Comparison of ENCODE assay signal across 8 cellular contexts in the genomic region with DNA sequence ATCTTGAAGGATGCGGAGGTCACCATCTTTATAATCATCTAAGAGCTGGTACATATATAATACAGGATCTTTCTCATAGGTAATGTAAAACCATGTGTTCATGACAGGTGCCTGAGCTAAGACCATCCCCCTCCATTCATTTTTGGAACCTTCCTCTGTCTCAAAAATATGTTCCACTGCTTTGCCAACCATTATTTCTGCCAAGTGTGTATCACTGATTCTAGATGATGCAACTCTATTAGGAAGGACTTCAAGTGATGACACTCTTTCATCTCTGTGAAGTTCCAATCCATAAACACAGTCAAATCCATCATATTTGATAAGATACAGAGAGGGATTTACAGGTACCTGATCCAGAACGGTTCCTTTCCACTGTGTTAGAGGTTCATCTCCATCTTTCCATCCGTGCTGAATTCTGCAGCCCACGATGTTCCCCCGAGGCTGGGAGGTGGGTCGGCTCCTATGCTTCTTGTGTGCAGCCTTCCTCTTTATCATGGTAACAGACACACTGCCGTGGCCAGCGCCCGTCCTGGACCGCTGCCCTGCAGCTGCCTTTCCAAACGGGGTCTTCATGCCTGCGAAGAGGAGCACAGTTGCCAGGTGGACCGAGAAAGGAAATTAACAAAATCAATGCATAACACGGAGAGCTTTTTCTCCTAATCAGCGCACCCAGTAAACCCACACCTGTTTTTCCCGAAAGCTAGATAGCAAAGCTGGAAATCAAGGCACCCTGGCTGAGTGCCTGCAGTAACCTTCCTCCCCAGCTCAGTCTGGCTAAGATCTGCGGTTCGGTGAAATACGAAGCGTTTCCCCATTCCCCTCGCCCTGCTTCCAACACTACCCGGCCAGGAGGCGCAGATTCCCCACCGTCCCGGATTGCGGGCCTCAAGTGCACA. TPM values are rescaled to one million over a fixed set of nuclear protein-coding genes. Genes with fewer than 3 reads are reported as not detected.
A peak's percentile ranks its signal among the peaks of the same experiment; 100 is the strongest.
DNase-seq lines count a peak whose midpoint lies in the region; ATAC-seq and TF ChIP-seq lines count a peak whose summit lies in the region.

No MANE protein-coding gene starts in this region.

- H3K9me3 ChIP-seq in HCT116 (ENCODE audit: control insufficient read depth in 1 of 2, insufficient read depth in 1 of 2, low read depth in 1 of 2, low read length in 2 of 2) (no peaks in the 10 kb centered on the region), ascending aorta (no peaks in the 10 kb centered on the region), iPS-20b (ENCODE audit: insufficient read depth, low read depth, low read length) (no peaks in the 10 kb centered on the region)

- H3K4me2 ChIP-seq in HCT116 (ENCODE audit: low read length) = peak overlapping the region; percentile 84

- H3K27ac ChIP-seq in HCT116 (ENCODE audit: low read depth, low read length) = peak overlapping the region; percentile 67
- peak overlapping the region; percentile 28 to 74 for H3K27ac ChIP-seq in ascending aorta
- peak overlapping the region; percentile 70 for H3K27ac ChIP-seq in iPS-20b (ENCODE audit: low read length)

- H3K9me3 Mint-ChIP-seq in stimulated activated effector memory CD8-positive, alpha-beta T cell treated with anti-CD3 and anti-CD28 coated beads, Interleukin-12 subunit alpha, Interleukin-12 subunit beta, amount 100 ng/mL, for 72 hours = no peaks in the 10 kb centered on the region

- RAD21 ChIA-PET in HCT116 (lab: Charles Lee; ENCODE audit: low non-redundant PET in 1 of 2, low total read pairs in 2 of 2, uncharacterized antibody in 2 of 2, unreplicated experiment in 2 of 2) = no interaction called here

- H3K27me3 ChIP-seq in HCT116 (ENCODE audit: insufficient read depth, low read length) (no peaks in the 10 kb centered on the region), ascending aorta (no peaks in the 10 kb centered on the region), iPS-20b (ENCODE audit: insufficient read depth, low read length) (no peaks in the 10 kb centered on the region)

- peak overlapping the region; percentile 81 for H3K4me3 Mint-ChIP-seq in stimulated activated effector memory CD8-positive, alpha-beta T cell treated with anti-CD3 and anti-CD28 coated beads, Interleukin-12 subunit alpha, Interleukin-12 subunit beta, amount 100 ng/mL, for 72 hours

- H3K4me3 ChIP-seq in HCT116 (replicated peaks in 1 of 2; ENCODE audit: low read depth in 1 of 2, low read length in 2 of 2) = peak overlapping the region; percentile 59 to 80
- H3K4me3 ChIP-seq in ascending aorta = peak overlapping the region; percentile 48 to 78
- H3K4me3 ChIP-seq in iPS-20b (ENCODE audit: low read length) = peak overlapping the region; percentile 95

- CTCF ChIA-PET in HCT116 (lab: Charles Lee) = no interaction called here

- no peak for TF ChIP-seq RAD21 in HCT116 (IDR thresholded peaks at IDR 0.05; ENCODE audit: low read depth)

- no peaks in the 10 kb centered on the region for H3K36me3 Mint-ChIP-seq in stimulated activated effector memory CD8-positive, alpha-beta T cell treated with anti-CD3 and anti-CD28 coated beads, Interleukin-12 subunit alpha, Interleukin-12 subunit beta, amount 100 ng/mL, for 72 hours

- H3K36me3 ChIP-seq in HCT116 (ENCODE audit: control insufficient read depth in 1 of 2, insufficient read depth in 2 of 2, low read length in 2 of 2) (peaks cover 2 to 4% of the 10 kb centered on the region in 2 experiments; a peak in 3 of 4 replicates), ascending aorta (no peaks in the 10 kb centered on the region), iPS-20b (ENCODE audit: insufficient read depth, low read depth, low read length) (peaks cover 46% of the 10 kb centered on the region)

- H3K9ac ChIP-seq in HCT116 (ENCODE audit: low read length) (peak overlapping the region; percentile 75), iPS-20b (ENCODE audit: low read depth, low read length) (peak overlapping the region; percentile 94)

- H3K4me1 Mint-ChIP-seq in stimulated activated effector memory CD8-positive, alpha-beta T cell treated with anti-CD3 and anti-CD28 coated beads, Interleukin-12 subunit alpha, Interleukin-12 subunit beta, amount 100 ng/mL, for 72 hours = peaks cover 13% of the 10 kb centered on the region

- POLR2A ChIA-PET in HCT116 (lab: Charles Lee) = interaction anchor here (0.8 kb wide), 1 partner anchor 9 kb away, joined by 3 read pairs; no protein-coding TSS in a partner anchor

- H3K4me1 ChIP-seq in HCT116 (ENCODE audit: control insufficient read depth in 1 of 2, insufficient read depth in 2 of 2, low read length in 2 of 2) (peaks cover 0 to 16% of the 10 kb centered on the region in 2 experiments; a peak in 3 of 4 replicates), ascending aorta (no peaks in the 10 kb centered on the region), iPS-20b (ENCODE audit: insufficient read depth, low read length) (peaks cover 4% of the 10 kb centered on the region; the same call in 1 of the 2 replicates)

- intact Hi-C loops in HCT116 (cut with micrococcal nuclease) (loop anchor here (2.0 to 5.0 kb wide), 2 partner anchors 48 to 128 kb away; a partner anchor contains a TSS), ascending aorta (cut with DNase I) (loop anchor here (10.0 kb wide), 2 partner anchors 120 to 600 kb away; a partner anchor contains a TSS)

- no peaks in the 10 kb centered on the region for H4K20me1 ChIP-seq in HCT116 (ENCODE audit: insufficient read depth)

- H3K9me2 ChIP-seq in HCT116 (ENCODE audit: insufficient read depth) = no peaks in the 10 kb centered on the region

- TSS peak; percentile 54 for BruUV-seq in HCT116 (replicated peaks; lab: Mats Ljungman, UMichigan)

- no peak overlapping the region for H2AFZ ChIP-seq in HCT116 (ENCODE audit: low read depth, low read length, poor library complexity, severe bottlenecking)

- DNase-seq in AG08396 (ENCODE audit: low spot score) (peak; percentile 8), HCT116 (ENCODE audit: low read depth, low spot score) (no peak), ascending aorta (ENCODE audit: low spot score in 2 of 2) (no peak), GM19240 (ENCODE audit: insufficient read length, low spot score) (no peak), hippocampal formation (lab: John Stamatoyannopoulos, UW) (no peak), RKO (ENCODE audit: low spot score) (no peak)
- no peak for DNase-seq in stimulated activated effector memory CD8-positive, alpha-beta T cell treated with anti-CD3 and anti-CD28 coated beads, Interleukin-12 subunit alpha, Interleukin-12 subunit beta, amount 100 ng/mL, for 72 hours (ENCODE audit: low spot score in 2 of 2)

- peaks cover 12% of the 10 kb centered on the region; the same call in 1 of the 2 replicates for H3K79me2 ChIP-seq in HCT116 (ENCODE audit: insufficient read depth, low read length)

- TF ChIP-seq POLR2A in HCT116 (IDR thresholded peaks at IDR 0.05; ENCODE audit: borderline replicate concordance, extremely low read depth, insufficient read depth, insufficient read length) = no peak

- ATAC-seq in HCT116 = peak; percentile 22
- peak; percentile 19 for ATAC-seq in stimulated activated effector memory CD8-positive, alpha-beta T cell treated with anti-CD3 and anti-CD28 coated beads, Interleukin-12 subunit alpha, Interleukin-12 subunit beta, amount 100 ng/mL, for 72 hours

- peak overlapping the region; percentile 94 for H3K27ac Mint-ChIP-seq in stimulated activated effector memory CD8-positive, alpha-beta T cell treated with anti-CD3 and anti-CD28 coated beads, Interleukin-12 subunit alpha, Interleukin-12 subunit beta, amount 100 ng/mL, for 72 hours

- TF ChIP-seq CTCF in HCT116 (IDR thresholded peaks at IDR 0.05 in 2 of 3, conservative IDR thresholded peaks at IDR 0.05 in 1 of 3; ENCODE audit: borderline replicate concordance in 1 of 3, insufficient read depth in 1 of 3, low read depth in 2 of 3, low read length in 2 of 3) = no peak
- TF ChIP-seq CTCF in ascending aorta (IDR thresholded peaks at IDR 0.05) = no peak

TF ChIP-seq in HCT116, 20 proteins besides CTCF, POLR2A, EP300 and RAD21:
- TF ChIP-seq SIN3A (IDR thresholded peaks at IDR 0.05; ENCODE audit: low read depth) = no peak
TF ChIP-seq in HCT116: peak in this region for 0.

RNA-seq across cellular contexts. Expression of a gene that starts 0.7 kb away (rescaled TPM):
- 13.8 TPM for total RNA-seq in HCT116 (2021; ENCODE audit: unreplicated experiment)
- polyA plus RNA-seq in HCT116 (2012) = 4.0 and 6.6 TPM in 2 replicates
- total RNA-seq in ascending aorta = 3.9 TPM
